ENCODE assay signal across 8 cellular contexts in the genomic region with DNA sequence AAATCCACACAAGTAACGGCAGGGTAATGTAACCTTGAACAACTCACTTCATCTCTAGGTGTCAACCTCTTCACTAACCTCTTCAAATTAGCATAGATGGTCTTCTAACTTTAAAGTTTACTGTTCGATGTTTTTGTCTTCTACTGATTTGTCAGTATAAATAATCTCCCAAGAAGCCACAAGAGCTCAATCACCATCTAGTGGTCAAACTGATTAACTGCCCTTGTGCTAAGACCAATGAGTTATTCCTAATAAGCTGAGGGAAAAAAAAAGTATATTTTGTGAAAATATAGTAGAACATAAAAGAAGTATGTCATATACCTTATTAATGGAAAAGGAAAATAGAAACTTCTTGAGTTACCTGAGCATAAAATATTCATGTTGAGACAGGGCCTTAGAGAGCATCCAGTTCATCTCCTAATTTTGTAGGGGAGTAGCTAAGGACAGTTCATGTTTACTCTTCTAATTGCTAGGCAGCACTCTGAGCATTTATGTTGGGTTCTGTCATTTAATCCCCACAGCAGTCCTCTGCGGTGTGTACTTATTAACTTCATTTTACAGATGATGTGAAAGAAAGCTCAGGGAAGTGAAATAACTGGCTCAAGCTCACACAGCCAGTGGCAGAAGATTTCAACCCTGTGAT.
DNase-seq lines count a peak whose midpoint lies in the region; ATAC-seq, FAIRE-seq and TF ChIP-seq lines count a peak whose summit lies in the region.

No MANE protein-coding gene starts in this region.

- H2AFZ ChIP-seq in endothelial cell of umbilical vein (ENCODE audit: low read depth, low read length), result peak overlapping the region; percentile 64

- H3K36me3 ChIP-seq in endothelial cell of umbilical vein (ENCODE audit: control insufficient read depth in 2 of 2, extremely low read depth in 1 of 2, insufficient read depth in 2 of 2, low read length in 2 of 2), result peaks cover 0 to 3% of the 10 kb centered on the region in 2 experiments

- ATAC-seq in GM18511 (IDR thresholded peaks at IDR 0.05; ENCODE audit: unreplicated experiment) (peak; percentile 80), HG03354 (IDR thresholded peaks at IDR 0.05; ENCODE audit: poor library complexity, severe bottlenecking, unreplicated experiment) (peak; percentile 81), HG03280 (IDR thresholded peaks at IDR 0.05; ENCODE audit: unreplicated experiment) (no peak)

- BruUV-seq in endothelial cell of umbilical vein (replicated peaks; lab: Mats Ljungman, UMichigan), result no TSS peak

- H3K9ac ChIP-seq in endothelial cell of umbilical vein (replicated peaks; ENCODE audit: extremely low read depth, insufficient read depth, low read length), result no peak overlapping the region

- H3K4me2 ChIP-seq in endothelial cell of umbilical vein (ENCODE audit: insufficient read depth, low read length), result no peak overlapping the region

- intact Hi-C loops in endothelial cell of umbilical vein (cut with micrococcal nuclease), result loop anchor here (1.0 to 5.0 kb wide), 3 partner anchors 148 to 449 kb away; no protein-coding TSS in a partner anchor

- POLR2A ChIA-PET in endothelial cell of umbilical vein (lab: Charles Lee), result interaction anchor here (0.6 kb wide), 1 partner anchor 17 kb away, joined by 3 read pairs; no protein-coding TSS in a partner anchor

- H3K27ac ChIP-seq in endothelial cell of umbilical vein (ENCODE audit: insufficient read depth, low read depth, low read length), result no peak overlapping the region

- no peaks in the 10 kb centered on the region for H4K20me1 ChIP-seq in endothelial cell of umbilical vein (replicated peaks; ENCODE audit: control insufficient read depth, extremely low read depth, insufficient read depth, low read length)

- CTCF ChIA-PET in endothelial cell of umbilical vein (lab: Charles Lee), result interaction anchor here (0.6 to 5.3 kb wide), 87 partner anchors 9 to 684 kb away, joined by 3 to 178 read pairs (median 4); no protein-coding TSS in a partner anchor

- no peaks in the 10 kb centered on the region for H3K9me1 ChIP-seq in endothelial cell of umbilical vein (replicated peaks; ENCODE audit: control insufficient read depth, extremely low read depth, insufficient read depth, low read length)

- peak; percentile 63 for DNase-seq in Ammon's horn (ENCODE audit: low spot score)
- peak; percentile 76 for DNase-seq in OCI-M1 (lab: John Stamatoyannopoulos, UW)
- DNase-seq in endothelial cell of umbilical vein (ENCODE audit: low read depth, low spot score), result peak; percentile 81
- DNase-seq in myocyte (ENCODE audit: low read depth), result peak; percentile 70
- DNase-seq in occipital lobe (lab: John Stamatoyannopoulos, UW), result no peak

- no peaks in the 10 kb centered on the region for H3K79me2 ChIP-seq in endothelial cell of umbilical vein (ENCODE audit: control insufficient read depth, insufficient read depth, low read length)

- dilution Hi-C loops in endothelial cell of umbilical vein (cut with MboI; ENCODE audit: extremely low pct_ligation_motif_present, low sequenced_read_pairs), result no loop called here

- FAIRE-seq in endothelial cell of umbilical vein (lab: Jason Lieb, UNC), result peak; percentile 95

- no peak for TF ChIP-seq POLR2A in endothelial cell of umbilical vein (IDR thresholded peaks at IDR 0.05; ENCODE audit: low read depth, low read length)

- no peak overlapping the region for H3K4me3 ChIP-seq in endothelial cell of umbilical vein (replicated peaks in 1 of 3; ENCODE audit: insufficient read depth in 1 of 3, low read depth in 1 of 3, low read length in 3 of 3)

- peak; percentile 53 to 55 for TF ChIP-seq CTCF in endothelial cell of umbilical vein (IDR thresholded peaks at IDR 0.05; ENCODE audit: extremely low read depth in 1 of 2, insufficient read depth in 1 of 2, low read depth in 1 of 2, low read length in 2 of 2)

- H3K27me3 ChIP-seq in endothelial cell of umbilical vein (ENCODE audit: control insufficient read depth in 2 of 2, insufficient read depth in 2 of 2, low read length in 2 of 2), result no peaks in the 10 kb centered on the region

- H3K9me3 ChIP-seq in endothelial cell of umbilical vein (replicated peaks; ENCODE audit: control insufficient read depth, insufficient read depth, low read length), result no peaks in the 10 kb centered on the region

- peaks cover 1% of the 10 kb centered on the region for H3K4me1 ChIP-seq in endothelial cell of umbilical vein (ENCODE audit: control insufficient read depth, extremely low read depth, insufficient read depth, low read length)

TF ChIP-seq in endothelial cell of umbilical vein, 7 proteins besides CTCF, POLR2A, EP300 and RAD21:
- TF ChIP-seq MYC (IDR thresholded peaks at IDR 0.05; ENCODE audit: low read depth, low read length) (no peak), GATA2 (IDR thresholded peaks at IDR 0.05; ENCODE audit: insufficient read depth, insufficient read length, low read depth, low read length) (no peak), FOS (IDR thresholded peaks at IDR 0.05; ENCODE audit: borderline replicate concordance, insufficient read depth, low read length) (no peak), EZH2 (IDR thresholded peaks at IDR 0.05; ENCODE audit: borderline replicate concordance, low read depth, low read length, severe bottlenecking) (no peak), JUN (IDR thresholded peaks at IDR 0.05; ENCODE audit: borderline replicate concordance, insufficient read depth, insufficient read length, low read depth) (no peak), POLR2AphosphoS5 (IDR thresholded peaks at IDR 0.05; ENCODE audit: insufficient read depth, low read depth, low read length) (no peak)
- TF ChIP-seq, protein P1, sequence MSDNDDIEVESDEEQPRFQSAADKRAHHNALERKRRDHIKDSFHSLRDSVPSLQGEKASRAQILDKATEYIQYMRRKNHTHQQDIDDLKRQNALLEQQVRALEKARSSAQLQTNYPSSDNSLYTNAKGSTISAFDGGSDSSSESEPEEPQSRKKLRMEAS (IDR thresholded peaks at IDR 0.05; ENCODE audit: insufficient read depth, insufficient read length), result no peak
